Comparison of ENCODE assay signal across 8 cellular contexts in the genomic region with DNA sequence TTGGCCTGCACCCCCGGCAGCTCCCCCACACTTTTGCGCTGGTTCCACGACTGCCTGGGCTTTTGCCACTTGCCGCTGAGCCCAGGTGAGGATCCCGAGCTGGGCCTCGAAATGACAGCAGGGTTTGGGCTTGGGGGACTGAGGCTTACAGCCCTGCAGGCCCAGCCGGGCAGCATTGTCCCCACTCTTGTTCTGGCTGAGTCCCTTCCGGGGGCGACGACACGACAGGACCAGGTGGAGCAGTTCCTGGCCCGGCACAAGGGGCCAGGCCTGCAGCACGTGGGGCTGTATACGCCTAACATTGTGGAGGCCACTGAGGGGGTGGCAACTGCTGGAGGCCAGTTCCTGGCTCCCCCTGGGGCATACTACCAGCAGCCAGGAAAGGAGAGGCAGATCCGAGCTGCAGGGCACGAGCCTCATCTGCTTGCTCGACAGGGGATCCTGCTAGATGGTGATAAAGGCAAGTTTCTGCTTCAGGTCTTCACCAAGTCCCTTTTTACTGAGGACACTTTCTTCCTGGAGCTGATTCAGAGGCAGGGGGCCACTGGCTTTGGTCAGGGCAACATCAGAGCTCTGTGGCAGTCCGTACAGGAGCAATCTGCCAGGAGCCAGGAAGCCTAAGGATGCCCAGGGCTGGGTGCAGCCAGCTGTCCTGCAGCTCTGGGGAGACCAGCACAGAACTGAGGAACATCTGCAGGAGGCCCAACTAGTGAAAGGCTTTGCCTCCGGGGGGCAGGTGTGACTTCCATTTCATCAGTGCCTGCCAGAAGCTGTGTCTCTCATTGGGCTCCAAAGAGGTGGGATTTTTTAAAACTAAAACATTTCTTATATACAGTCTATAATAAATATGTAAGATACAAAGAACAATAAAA. TPM values are rescaled to one million over a fixed set of nuclear protein-coding genes. Genes with fewer than 3 reads are reported as not detected.
A peak's percentile ranks its signal among the peaks of the same experiment; 100 is the strongest.
DNase-seq lines count a peak whose midpoint lies in the region; ATAC-seq, FAIRE-seq and TF ChIP-seq lines count a peak whose summit lies in the region.

No MANE protein-coding gene starts in this region.

- no CpG with 5 or more reads among the region's 19 CpGs for WGBS in mesendoderm (ENCODE audit: extremely low coverage, insufficient coverage, low lambda C conversion rate)

- H3K18ac ChIP-seq in mesendoderm (ENCODE audit: low read length): peak overlapping the region; percentile 77

- H4K8ac ChIP-seq in mesendoderm (ENCODE audit: low read depth, low read length): no peak overlapping the region

- peaks cover 15% of the 10 kb centered on the region for H3K4me1 ChIP-seq in CD8-positive, alpha-beta T cell (ENCODE audit: insufficient read depth, low read length)
- H3K4me1 ChIP-seq in mesendoderm (ENCODE audit: control insufficient read depth, low read depth, low read length): peaks cover 11% of the 10 kb centered on the region

- ATAC-seq in CD8-positive, alpha-beta T cell: no peak
- ATAC-seq in activated CD8-positive, alpha-beta T cell treated with anti-CD3 and anti-CD28 coated beads for 36 hours: peak; percentile 22
- no peak for ATAC-seq in GM18861 (IDR thresholded peaks at IDR 0.05; ENCODE audit: unreplicated experiment)

- H3K27me3 ChIP-seq in CD8-positive, alpha-beta T cell (ENCODE audit: insufficient read depth, low read length): no peaks in the 10 kb centered on the region
- no peaks in the 10 kb centered on the region for H3K27me3 ChIP-seq in mesendoderm (ENCODE audit: insufficient read depth, low read length, poor library complexity)

- peak overlapping the region; percentile 72 for H2BK5ac ChIP-seq in mesendoderm (ENCODE audit: low read length)

- CTCF ChIA-PET in CD8-positive, alpha-beta T cell (lab: Charles Lee): interaction anchor here (0.9 to 1.2 kb wide), 2 partner anchors 13 to 313 kb away, joined by 3 read pairs; a partner anchor contains a TSS
- CTCF ChIA-PET in activated CD8-positive, alpha-beta T cell treated with anti-CD3 and anti-CD28 coated beads for 36 hours (lab: Charles Lee): interaction anchor here (1.0 to 3.3 kb wide), 10 partner anchors 12 to 313 kb away, joined by 3 to 13 read pairs (median 5); a partner anchor contains a TSS

- no peaks in the 10 kb centered on the region for H3K27me3 Mint-ChIP-seq in CD8-positive, alpha-beta T cell (ENCODE audit: low read depth)
- no peaks in the 10 kb centered on the region for H3K27me3 Mint-ChIP-seq in activated CD8-positive, alpha-beta T cell treated with anti-CD3 and anti-CD28 coated beads for 36 hours

- H3K27ac ChIP-seq in CD8-positive, alpha-beta T cell (ENCODE audit: low read depth, low read length): no peak overlapping the region
- peak overlapping the region; percentile 72 for H3K27ac ChIP-seq in mesendoderm (ENCODE audit: low read depth, low read length)

- peak overlapping the region; percentile 92 for H3K9ac ChIP-seq in mesendoderm (ENCODE audit: low read length)

- H3K4me1 Mint-ChIP-seq in CD8-positive, alpha-beta T cell (ENCODE audit: low read depth): peaks cover 17% of the 10 kb centered on the region
- peaks cover 11% of the 10 kb centered on the region for H3K4me1 Mint-ChIP-seq in activated CD8-positive, alpha-beta T cell treated with anti-CD3 and anti-CD28 coated beads for 36 hours (ENCODE audit: low read depth)

- H3K4me3 ChIP-seq in CD8-positive, alpha-beta T cell (ENCODE audit: low read depth, low read length): peak overlapping the region; percentile 84
- peak overlapping the region; percentile 84 for H3K4me3 ChIP-seq in mesendoderm (ENCODE audit: low read length)

- no peak overlapping the region for H4K5ac ChIP-seq in mesendoderm (ENCODE audit: low read length)

- peak overlapping the region; percentile 64 for H2AK5ac ChIP-seq in mesendoderm (ENCODE audit: low read length)

- H3K4ac ChIP-seq in mesendoderm (ENCODE audit: low read depth, low read length): peak overlapping the region; percentile 29

- no peaks in the 10 kb centered on the region for H3K9me3 Mint-ChIP-seq in CD8-positive, alpha-beta T cell
- no peaks in the 10 kb centered on the region for H3K9me3 Mint-ChIP-seq in activated CD8-positive, alpha-beta T cell treated with anti-CD3 and anti-CD28 coated beads for 36 hours

- no peak for TF ChIP-seq CTCF in CD8-positive, alpha-beta T cell (IDR thresholded peaks at IDR 0.05)
- TF ChIP-seq CTCF in activated CD8-positive, alpha-beta T cell treated with anti-CD3 and anti-CD28 coated beads for 36 hours (IDR thresholded peaks at IDR 0.05): no peak

- H3K56ac ChIP-seq in mesendoderm (ENCODE audit: low read length): peak overlapping the region; percentile 98

- H3K9me3 ChIP-seq in CD8-positive, alpha-beta T cell (ENCODE audit: low read length): no peaks in the 10 kb centered on the region

- H2BK120ac ChIP-seq in mesendoderm (ENCODE audit: low read depth, low read length): no peak overlapping the region

- peak overlapping the region; percentile 65 for H3K4me2 ChIP-seq in mesendoderm (ENCODE audit: low read length)

- H3K36me3 Mint-ChIP-seq in CD8-positive, alpha-beta T cell: peaks cover 31% of the 10 kb centered on the region
- peaks cover 33% of the 10 kb centered on the region for H3K36me3 Mint-ChIP-seq in activated CD8-positive, alpha-beta T cell treated with anti-CD3 and anti-CD28 coated beads for 36 hours (ENCODE audit: low read depth)

- intact Hi-C loops in CD8-positive, alpha-beta T cell (cut with DNase I, micrococcal nuclease): no loop called here
- intact Hi-C loops in activated CD8-positive, alpha-beta T cell treated with anti-CD3 and anti-CD28 coated beads for 36 hours (cut with micrococcal nuclease): no loop called here

- H3K4me3 Mint-ChIP-seq in CD8-positive, alpha-beta T cell: peak overlapping the region; percentile 70
- H3K4me3 Mint-ChIP-seq in activated CD8-positive, alpha-beta T cell treated with anti-CD3 and anti-CD28 coated beads for 36 hours: peak overlapping the region; percentile 88

- peak overlapping the region; percentile 100 for H3K23ac ChIP-seq in mesendoderm (ENCODE audit: low read length)

- no peak overlapping the region for H3K27ac Mint-ChIP-seq in CD8-positive, alpha-beta T cell
- H3K27ac Mint-ChIP-seq in activated CD8-positive, alpha-beta T cell treated with anti-CD3 and anti-CD28 coated beads for 36 hours: peak overlapping the region; percentile 78

- H3K36me3 ChIP-seq in CD8-positive, alpha-beta T cell (ENCODE audit: insufficient read depth, low read length): peaks cover 6% of the 10 kb centered on the region
- no peaks in the 10 kb centered on the region for H3K36me3 ChIP-seq in mesendoderm (ENCODE audit: control insufficient read depth, insufficient read depth, low read length)

- peaks cover 4% of the 10 kb centered on the region for H3K79me1 ChIP-seq in mesendoderm (ENCODE audit: low read length)

- no peak overlapping the region for H2BK15ac ChIP-seq in mesendoderm (replicated peaks; ENCODE audit: low read depth)

- no peak for DNase-seq in CD8-positive, alpha-beta T cell
- DNase-seq in GM19239 (ENCODE audit: insufficient read length, low spot score): no peak
- DNase-seq in activated CD8-positive, alpha-beta T cell treated with anti-CD3 and anti-CD28 coated beads for 36 hours: peak; percentile 42
- DNase-seq in mesendoderm: peak; percentile 70
- DNase-seq in AML-193 (lab: John Stamatoyannopoulos, UW): no peak
- no peak for DNase-seq in HK-2 (ENCODE audit: unreplicated experiment)
- DNase-seq in KG1 (lab: John Stamatoyannopoulos, UW): no peak

- H3K79me2 ChIP-seq in mesendoderm (ENCODE audit: control insufficient read depth, insufficient read depth, low read length): peaks cover 17% of the 10 kb centered on the region

- POLR2A ChIA-PET in CD8-positive, alpha-beta T cell (lab: Charles Lee): interaction anchor here (0.7 to 4.2 kb wide), 7 partner anchors 12 to 553 kb away, joined by 3 to 53 read pairs (median 4); a partner anchor contains a TSS
- POLR2A ChIA-PET in activated CD8-positive, alpha-beta T cell treated with anti-CD3 and anti-CD28 coated beads for 36 hours (lab: Charles Lee): interaction anchor here (0.6 to 10.0 kb wide), 13 partner anchors 13 to 597 kb away, joined by 3 to 238 read pairs (median 4); a partner anchor contains a TSS

- FAIRE-seq in GM19239 (lab: Jason Lieb, UNC): peak; percentile 31

RNA-seq across cellular contexts. Expression of a gene that starts 1.2 kb away (rescaled TPM):
- total RNA-seq in CD8-positive, alpha-beta T cell: under 1 TPM; 0.43 to 0.47 TPM
- total RNA-seq in activated CD8-positive, alpha-beta T cell treated with anti-CD3 and anti-CD28 coated beads for 36 hours: 10 to 100 TPM; 37.5 to 39.8 TPM
- 39.3 TPM for polyA plus RNA-seq in mesendoderm (2013, experiment 1 of 2)
- 37.9 TPM for polyA plus RNA-seq in mesendoderm (2013, experiment 2 of 2)

RNA-seq across cellular contexts. Expression of a gene that starts 12.1 kb away (rescaled TPM):
- 10 to 100 TPM; 53.8 to 56.5 TPM for total RNA-seq in CD8-positive, alpha-beta T cell
- 10 to 100 TPM; 25.7 to 28.1 TPM for total RNA-seq in activated CD8-positive, alpha-beta T cell treated with anti-CD3 and anti-CD28 coated beads for 36 hours
- 20.5 TPM for polyA plus RNA-seq in mesendoderm (2013, experiment 1 of 2)
- polyA plus RNA-seq in mesendoderm (2013, experiment 2 of 2): 19.4 TPM

RNA-seq across cellular contexts. Expression of a gene that starts 12.4 kb away (rescaled TPM):
- 10 to 100 TPM; 53.0 to 62.5 TPM for total RNA-seq in CD8-positive, alpha-beta T cell
- total RNA-seq in activated CD8-positive, alpha-beta T cell treated with anti-CD3 and anti-CD28 coated beads for 36 hours: 10 to 100 TPM; 51.4 to 54.5 TPM
- 24.4 TPM for polyA plus RNA-seq in mesendoderm (2013, experiment 1 of 2)
- 25.6 TPM for polyA plus RNA-seq in mesendoderm (2013, experiment 2 of 2)

Comparison
In these comparisons a context has a peak if more than half of its experiments do, and no peak if none do; other contexts are left out.
1. DNase-seq: peak in activated CD8-positive, alpha-beta T cell treated with anti-CD3 and anti-CD28 coated beads for 36 hours (single experiment) and mesendoderm (single experiment); none in CD8-positive, alpha-beta T cell (0 of 7), GM19239 (single experiment), AML-193 (0 of 2), HK-2 (single experiment) and KG1 (single experiment).
2. RNA of a gene that starts 1.2 kb away (total RNA-seq): 37.5 to 39.8 TPM in activated CD8-positive, alpha-beta T cell treated with anti-CD3 and anti-CD28 coated beads for 36 hours; 0.43 to 0.47 TPM in CD8-positive, alpha-beta T cell; every median in the first group is over 10 times any median in the second.